In the genomic region with DNA sequence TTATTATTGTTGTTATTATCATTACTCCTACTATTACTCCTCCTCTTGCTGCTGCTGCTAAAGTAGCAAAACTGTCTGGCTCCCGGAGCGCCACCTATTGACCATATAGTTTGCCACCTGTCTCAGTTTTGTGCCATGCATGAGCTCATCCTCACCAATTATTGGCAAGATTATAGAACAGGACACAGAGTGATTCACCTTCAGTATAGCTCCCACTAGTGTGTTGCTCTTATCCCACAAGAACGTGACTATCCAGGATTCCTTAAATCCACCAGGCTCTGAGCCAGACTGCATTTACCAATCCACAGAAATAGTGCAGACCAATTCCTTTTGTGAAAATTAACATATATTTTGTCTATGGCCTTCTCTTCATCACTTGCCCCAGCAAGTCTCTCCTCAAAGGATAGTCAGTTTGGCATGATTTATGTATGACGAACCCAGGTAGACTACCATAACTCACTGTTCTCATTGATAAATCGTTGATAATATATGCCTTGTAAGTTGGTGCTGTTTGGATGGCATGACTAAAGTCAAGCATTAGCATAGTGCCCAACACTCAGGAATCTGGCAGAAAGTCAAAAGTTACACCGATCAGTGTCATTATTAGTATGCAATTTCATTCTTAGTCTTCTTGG, we compare ENCODE assay signal across 22 cellular contexts.
DNase-seq lines count a peak whose midpoint lies in the region; FAIRE-seq and TF ChIP-seq lines count a peak whose summit lies in the region.
"Had no signal": no experiment of that assay in that cellular context is flagged by ENCODE, and none has a peak within 500 bp of the region (broad histone marks: within the 10 kb centered on the region; RNA-seq: fewer than 3 reads in every experiment).

No MANE protein-coding gene starts in this region.

- TF ChIP-seq EP300 in neural cell (conservative IDR thresholded peaks at IDR 0.05; ENCODE audit: poor library complexity, severe bottlenecking) (no peak), tibial nerve (IDR thresholded peaks at IDR 0.05) (no peak)

- no peak for TF ChIP-seq POLR2A in tibial nerve (IDR thresholded peaks at IDR 0.05)

- no peaks in the 10 kb centered on the region for H3K9me2 ChIP-seq in neural cell (ENCODE audit: insufficient read depth, low read length)

- peak overlapping the region; percentile 34 for H3K4me2 ChIP-seq in neural cell (ENCODE audit: low read length)
- H3K4me2 ChIP-seq: hepatocyte had no signal

- H3F3A ChIP-seq in neural cell (ENCODE audit: insufficient read depth, low read length, poor library complexity, severe bottlenecking), result no peaks in the 10 kb centered on the region

- H3K27me3 Mint-ChIP-seq in endodermal cell (ENCODE audit: insufficient read depth) (peaks cover 5% of the 10 kb centered on the region), Caco-2 (ENCODE audit: insufficient read depth, unreplicated experiment) (peaks cover 10% of the 10 kb centered on the region)
- H3K27me3 Mint-ChIP-seq: dendritic cell treated with granulocyte-macrophage colony-stimulating factor and Interleukin-4, amounts not matched to agents 40 ng/mL and 50 ng/mL, for 4 days had no signal

- TF ChIP-seq CTCF in endodermal cell (conservative IDR thresholded peaks at IDR 0.05) (peak; percentile 66), neural cell (IDR thresholded peaks at IDR 0.05; ENCODE audit: poor library complexity, severe bottlenecking) (peak; percentile 27), D721Med (IDR thresholded peaks at IDR 0.05; ENCODE audit: insufficient read depth, missing control alignments) (no peak), tibial nerve (IDR thresholded peaks at IDR 0.05) (no peak), Caco-2 (IDR thresholded peaks at IDR 0.05; ENCODE audit: insufficient read depth in 1 of 2, low read depth in 1 of 2, low read length in 1 of 2, severe bottlenecking in 1 of 2, unreplicated experiment in 1 of 2) (peak in 1 of 2 experiments; percentile 28)

- no peak overlapping the region for H3K27ac Mint-ChIP-seq in endodermal cell
- no peak overlapping the region for H3K27ac Mint-ChIP-seq in Caco-2 (ENCODE audit: unreplicated experiment)
- H3K27ac Mint-ChIP-seq: dendritic cell treated with granulocyte-macrophage colony-stimulating factor and Interleukin-4, amounts not matched to agents 40 ng/mL and 50 ng/mL, for 4 days had no signal

- H3K27ac ChIP-seq in endodermal cell (ENCODE audit: low read depth, low read length) (no peak overlapping the region), neural cell (ENCODE audit: low read length) (peak overlapping the region; percentile 51), tibial nerve (no peak overlapping the region)
- H3K27ac ChIP-seq: esophagus muscularis mucosa, hepatocyte, HL-60 had no signal

- CTCF ChIA-PET in Caco-2 (lab: Charles Lee), result no interaction called here

- H3K4me3 Mint-ChIP-seq in endodermal cell, result no peak overlapping the region
- H3K4me3 Mint-ChIP-seq in Caco-2 (ENCODE audit: unreplicated experiment), result no peak overlapping the region
- H3K4me3 Mint-ChIP-seq: dendritic cell treated with granulocyte-macrophage colony-stimulating factor and Interleukin-4, amounts not matched to agents 40 ng/mL and 50 ng/mL, for 4 days had no signal

- no peaks in the 10 kb centered on the region for H3K36me3 ChIP-seq in endodermal cell (ENCODE audit: control insufficient read depth, insufficient read depth, low read length)
- no peaks in the 10 kb centered on the region for H3K36me3 ChIP-seq in neural cell (ENCODE audit: insufficient read depth, low read length)
- H3K36me3 ChIP-seq in tibial nerve, result no peaks in the 10 kb centered on the region
- no peaks in the 10 kb centered on the region for H3K36me3 ChIP-seq in Caco-2 (ENCODE audit: control insufficient read depth, insufficient read depth, low read length)
- H3K36me3 ChIP-seq: esophagus muscularis mucosa had no signal

- H3K4me1 Mint-ChIP-seq in endodermal cell (peaks cover 10% of the 10 kb centered on the region), Caco-2 (ENCODE audit: low read depth, unreplicated experiment) (no peaks in the 10 kb centered on the region)

- no peaks in the 10 kb centered on the region for H3K79me2 ChIP-seq in neural cell (replicated peaks; ENCODE audit: insufficient read depth, low read length)
- H3K79me2 ChIP-seq: hepatocyte had no signal

- intact Hi-C loops in Caco-2 (cut with micrococcal nuclease; ENCODE audit: unreplicated experiment), result no loop called here

- H3K27me3 ChIP-seq in endodermal cell (ENCODE audit: control insufficient read depth, insufficient read depth, low read length, poor library complexity, severe bottlenecking) (no peaks in the 10 kb centered on the region), neural cell (ENCODE audit: insufficient read depth, low read depth, low read length) (no peaks in the 10 kb centered on the region), tibial nerve (no peaks in the 10 kb centered on the region), Caco-2 (replicated peaks; ENCODE audit: control insufficient read depth, insufficient read depth, low read length) (no peaks in the 10 kb centered on the region)

- H3K4me3 ChIP-seq in endodermal cell (ENCODE audit: low read length) (no peak overlapping the region), neural cell (ENCODE audit: low read length) (peak overlapping the region; percentile 15), tibial nerve (no peak overlapping the region), Caco-2 (ENCODE audit: low read depth, low read length) (no peak overlapping the region)
- H3K4me3 ChIP-seq: esophagus muscularis mucosa, hepatocyte, mucosa of descending colon had no signal

- peaks cover 3% of the 10 kb centered on the region for H3K4me1 ChIP-seq in endodermal cell (ENCODE audit: control insufficient read depth, insufficient read depth, low read length)
- peaks cover 0 to 3% (median 0%) of the 10 kb centered on the region in 4 donors for H3K4me1 ChIP-seq in tibial nerve
- H3K4me1 ChIP-seq in Caco-2, result no peaks in the 10 kb centered on the region

- no peaks in the 10 kb centered on the region for H3K9me3 Mint-ChIP-seq in endodermal cell
- no peaks in the 10 kb centered on the region for H3K9me3 Mint-ChIP-seq in Caco-2 (ENCODE audit: unreplicated experiment)
- H3K9me3 Mint-ChIP-seq: dendritic cell treated with granulocyte-macrophage colony-stimulating factor and Interleukin-4, amounts not matched to agents 40 ng/mL and 50 ng/mL, for 4 days had no signal

- peak; percentile 21 for DNase-seq in GM03348 (ENCODE audit: low spot score)
- peak; percentile 72 for DNase-seq in M059J (ENCODE audit: low read depth)
- DNase-seq in endodermal cell, result peak; percentile 58
- no peak for DNase-seq in D721Med (ENCODE audit: insufficient read length, low spot score)
- DNase-seq in cerebellar nuclear complex (lab: John Stamatoyannopoulos, UW), result no peak
- DNase-seq in tibial nerve (ENCODE audit: low spot score in 2 of 2), result no peak
- no peak for DNase-seq in Caco-2
- DNase-seq: activated effector memory CD4-positive, alpha-beta T cell treated with anti-CD3 and anti-CD28 coated beads, Interleukin-2, amount 50 U/mL, for 16 hours; anterior cingulate cortex; C1 segment of cervical spinal cord; KBM-7; mucosa of descending colon; NK-92 treated with Interleukin-12 subunit alpha and Interleukin-12 subunit beta, amount 100 ng/mL, for 24 hours; occipital lobe; SHP77; stimulated activated CD4-positive, alpha-beta T cell treated with anti-CD3 and anti-CD28 coated beads, Interleukin-4, amount 100 ng/mL, for 4 hours; T-helper 2 cell had no signal

- TF ChIP-seq RAD21 in neural cell (conservative IDR thresholded peaks at IDR 0.05), result no peak

- H3K9me3 ChIP-seq in endodermal cell (ENCODE audit: control insufficient read depth, low read length) (no peaks in the 10 kb centered on the region), neural cell (ENCODE audit: low read length) (no peaks in the 10 kb centered on the region), tibial nerve (peaks cover 0 to 4% (median 2%) of the 10 kb centered on the region in 4 donors), Caco-2 (peaks cover 6% of the 10 kb centered on the region; the same call in 1 of the 2 replicates)
- H3K9me3 ChIP-seq: esophagus muscularis mucosa, mucosa of descending colon had no signal

- H3K36me3 Mint-ChIP-seq in endodermal cell (ENCODE audit: low read depth) (no peaks in the 10 kb centered on the region), Caco-2 (ENCODE audit: insufficient read depth, unreplicated experiment) (no peaks in the 10 kb centered on the region)

- H3K9ac ChIP-seq in endodermal cell (ENCODE audit: extremely low read depth, low read length, poor library complexity, severe bottlenecking), result no peak overlapping the region
- H3K9ac ChIP-seq in neural cell (ENCODE audit: low read length), result no peak overlapping the region

- WGBS in endodermal cell (ENCODE audit: insufficient coverage in 1 of 2, insufficient read length in 1 of 2), 2 experiments, result 92 to 94% methylated on average over 2 to 6 of the region's 6 CpGs
- WGBS in tibial nerve, 2 donors, result 91 to 92% methylated on average over 6 of the region's 6 CpGs

- no peaks in the 10 kb centered on the region for H4K20me1 ChIP-seq in neural cell (ENCODE audit: insufficient read depth)

- POLR2A ChIA-PET in Caco-2 (lab: Charles Lee), result no interaction called here

- H2AFZ ChIP-seq in neural cell (ENCODE audit: low read depth, low read length), result no peak overlapping the region
- H2AFZ ChIP-seq: hepatocyte had no signal

- no peak for FAIRE-seq in D721Med (lab: Jason Lieb, UNC)

- no TSS peak for BruUV-seq in Caco-2 (replicated peaks; lab: Mats Ljungman, UMichigan)

Comparison
In these comparisons a context has a peak if more than half of its experiments do, and no peak if none do; other contexts are left out.
1. DNase-seq: peak in GM03348 (single experiment), M059J (single experiment) and endodermal cell (single experiment); none in D721Med (single experiment), cerebellar nuclear complex (0 of 2), tibial nerve (0 of 2) and Caco-2 (0 of 2).
2. CTCF ChIP-seq: peak in endodermal cell (single experiment) and neural cell (single experiment); none in D721Med (single experiment) and tibial nerve (0 of 5).